ENCODE assay signal across 21 cellular contexts in genomic region chr9:135980926-135981630, GRCh38. TPM values are rescaled to one million over a fixed set of nuclear protein-coding genes. Genes with fewer than 3 reads are reported as not detected.
DNase-seq lines count a peak whose midpoint lies in the region; ATAC-seq and TF ChIP-seq lines count a peak whose summit lies in the region.
"Had no signal": no experiment of that assay in that cellular context is flagged by ENCODE, and none has a peak within 500 bp of the region (broad histone marks: within the 10 kb centered on the region; RNA-seq: fewer than 3 reads in every experiment).

No MANE protein-coding gene starts in this region.

- intact Hi-C loops in psoas muscle (cut with DNase I), result no loop called here

- H3K27me3 ChIP-seq in BLaER1 treated with 17β-estradiol and CSF1 and Interleukin-3, amounts not matched to agents 10 nM and 100 nM, result no peaks in the 10 kb centered on the region
- H3K27me3 ChIP-seq in psoas muscle (ENCODE audit: insufficient read depth in 3 of 3, low read length in 2 of 3), result peaks cover 0 to 2% (median 0%) of the 10 kb centered on the region in 3 donors
- H3K27me3 ChIP-seq: colonic mucosa had no signal

- ATAC-seq in psoas muscle, result peak; percentile 44 to 93 (median 88)
- no peak for ATAC-seq in GM19467 (IDR thresholded peaks at IDR 0.05; ENCODE audit: unreplicated experiment)
- no peak for ATAC-seq in HG02840 (IDR thresholded peaks at IDR 0.05; ENCODE audit: low FRiP score, unreplicated experiment)
- ATAC-seq in HG03135 (IDR thresholded peaks at IDR 0.05; ENCODE audit: unreplicated experiment), result no peak
- ATAC-seq: CD8-positive, alpha-beta T cell; K562; WTC11 had no signal

- peaks cover 28 to 78% (median 70%) of the 10 kb centered on the region in 10 experiments for H3K4me1 ChIP-seq in BLaER1 treated with 17β-estradiol and CSF1 and Interleukin-3, amounts not matched to agents 10 nM and 100 nM
- peaks cover 27% of the 10 kb centered on the region for H3K4me1 ChIP-seq in psoas muscle
- H3K4me1 ChIP-seq: colonic mucosa had no signal

- peak; percentile 74 to 82 for DNase-seq in hippocampal formation (lab: John Stamatoyannopoulos, UW)
- DNase-seq in psoas muscle, result peak in 1 of 2 donors; percentile 91
- no peak for DNase-seq in T-helper 9 cell
- DNase-seq: activated CD8-positive, alpha-beta memory T cell treated with anti-CD3 and anti-CD28 coated beads, Interleukin-2, amount 50 U/mL, for 48 hours; activated naive CD8-positive, alpha-beta T cell treated with anti-CD3 and anti-CD28 coated beads for 36 hours; CD8-positive, alpha-beta T cell; colonic mucosa; endodermal cell; esophagus squamous epithelium; H9; NCI-H1436; NCI-H2171; T1000 had no signal

- 69 to 88% (median 73%) methylated on average over 19 to 29 of the region's 29 CpGs for WGBS in psoas muscle, 3 donors

- H3K4me2 ChIP-seq in BLaER1 treated with 17β-estradiol and CSF1 and Interleukin-3, amounts not matched to agents 10 nM and 100 nM, result peak overlapping the region in 9 of 11 experiments; percentile 88 to 99 (median 92); a peak in 15 of 22 replicates

- H3K27ac ChIP-seq in BLaER1 treated with 17β-estradiol and CSF1 and Interleukin-3, amounts not matched to agents 10 nM and 100 nM, result no peak overlapping the region
- H3K27ac ChIP-seq in cingulate gyrus (ENCODE audit: low read depth, low read length) (peak overlapping the region; percentile 92), psoas muscle (no peak overlapping the region)
- H3K27ac ChIP-seq: colonic mucosa, esophagus squamous epithelium, neutrophil had no signal

- no peaks in the 10 kb centered on the region for H3K9me3 ChIP-seq in BLaER1 treated with 17β-estradiol and CSF1 and Interleukin-3, amounts not matched to agents 10 nM and 100 nM (replicated peaks in 1 of 11)
- H3K9me3 ChIP-seq in psoas muscle, result no peaks in the 10 kb centered on the region
- H3K9me3 ChIP-seq: colonic mucosa, esophagus squamous epithelium, neutrophil had no signal

- peaks cover 0 to 5% (median 0%) of the 10 kb centered on the region in 11 experiments; a peak in 2 of 22 replicates for H4K20me1 ChIP-seq in BLaER1 treated with 17β-estradiol and CSF1 and Interleukin-3, amounts not matched to agents 10 nM and 100 nM

- H3K36me3 ChIP-seq in BLaER1 treated with 17β-estradiol and CSF1 and Interleukin-3, amounts not matched to agents 10 nM and 100 nM, result no peaks in the 10 kb centered on the region
- no peaks in the 10 kb centered on the region for H3K36me3 ChIP-seq in psoas muscle (ENCODE audit: insufficient read depth in 1 of 2, low read depth in 1 of 2)
- H3K36me3 ChIP-seq: colonic mucosa, esophagus squamous epithelium, neutrophil had no signal

- TF ChIP-seq CTCF in psoas muscle (IDR thresholded peaks at IDR 0.05), result no peak

- no peak overlapping the region for H3K9ac ChIP-seq in BLaER1 treated with 17β-estradiol and CSF1 and Interleukin-3, amounts not matched to agents 10 nM and 100 nM

- no peak overlapping the region for H3K4me3 ChIP-seq in BLaER1 treated with 17β-estradiol and CSF1 and Interleukin-3, amounts not matched to agents 10 nM and 100 nM
- H3K4me3 ChIP-seq in psoas muscle, result no peak overlapping the region
- H3K4me3 ChIP-seq: colonic mucosa, esophagus squamous epithelium, K562 had no signal

RNA-seq across cellular contexts. Expression of gene UBAC1, which starts 19.9 kb away (rescaled TPM):
- total RNA-seq in psoas muscle, result 100 to 1,000 TPM; 140 to 233 (median 174) TPM
- 100 to 1,000 TPM in 2 of 3 donors, 10 to 100 TPM in 1; 71.1 to 261 (median 154) TPM for polyA plus RNA-seq in psoas muscle

Comparison
In these comparisons a context has a peak if more than half of its experiments do, and no peak if none do; other contexts are left out.
1. ATAC-seq: peak in psoas muscle (4 of 4); none in GM19467 (single experiment), HG02840 (single experiment) and HG03135 (single experiment).